4 cellular contexts compared by ENCODE assay signal in genomic region chr12:75185881-75186280, GRCh38. TPM values are rescaled to one million over a fixed set of nuclear protein-coding genes. Genes with fewer than 3 reads are reported as not detected.
"Had no signal": no experiment of that assay in that cellular context is flagged by ENCODE, and none has a peak within 500 bp of the region (broad histone marks: within the 10 kb centered on the region; RNA-seq: fewer than 3 reads in every experiment).

No MANE protein-coding gene starts in this region.

RNA-seq across cellular contexts. Expression of gene KCNC2, which starts 23.8 kb away (rescaled TPM):
- total RNA-seq: LHCN-M2, M059J, MCF 10A, NCI-H460 had no signal
